In the genomic region with DNA sequence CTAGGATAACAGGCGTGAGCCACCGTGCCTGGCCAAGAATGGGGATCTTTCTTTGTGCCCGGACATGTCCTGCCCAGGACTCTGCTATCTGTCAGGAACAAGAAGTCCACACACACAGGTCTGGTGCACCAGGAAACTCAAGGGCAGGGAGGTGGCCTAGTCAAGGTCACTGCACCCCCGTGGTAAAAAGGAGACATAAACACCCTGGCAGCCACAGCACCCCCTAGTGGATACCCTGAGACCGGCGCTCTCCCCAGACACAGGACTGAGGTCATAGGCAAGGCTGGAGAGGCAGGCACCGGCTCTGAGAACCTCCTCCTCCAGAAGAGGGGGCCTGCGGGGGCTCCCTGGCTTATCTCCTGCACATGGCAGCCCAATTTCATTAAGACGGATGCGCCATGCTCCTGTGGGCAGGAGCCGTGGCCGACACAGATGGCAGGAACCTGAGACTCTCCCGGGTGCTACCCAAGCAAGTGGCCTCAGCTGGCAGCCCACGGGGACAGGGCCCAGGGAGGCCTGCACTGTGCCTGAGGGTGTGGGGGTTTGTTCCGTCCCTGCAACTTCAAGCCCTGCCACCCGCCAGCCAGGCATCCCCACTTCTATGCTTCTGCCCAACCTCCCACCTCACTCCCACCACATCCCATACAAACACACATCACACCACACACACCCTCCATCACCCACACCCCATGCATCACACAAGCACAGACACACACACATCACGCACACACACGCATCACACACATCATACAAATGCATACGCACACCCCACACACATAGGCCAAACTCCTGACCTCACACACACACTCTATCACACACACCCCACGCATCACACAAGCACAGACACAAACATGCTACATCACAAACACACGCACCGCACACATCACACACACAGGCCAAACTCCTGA, we compare ENCODE assay signal across 8 cellular contexts. TPM values are rescaled to one million over a fixed set of nuclear protein-coding genes. Genes with fewer than 3 reads are reported as not detected.
DNase-seq lines count a peak whose midpoint lies in the region; ATAC-seq and TF ChIP-seq lines count a peak whose summit lies in the region.

No MANE protein-coding gene starts in this region.

- DNase-seq in DMS79 treated with DMSO at 0.1 percent for 48 hours (lab: John Stamatoyannopoulos, UW) (peak; percentile 56), DMS79 (lab: John Stamatoyannopoulos, UW) (no peak), NCI-H146 treated with DMSO at 0.1 percent for 48 hours (lab: John Stamatoyannopoulos, UW; ENCODE audit: unreplicated experiment) (peak; percentile 8), T47D (ENCODE audit: low read depth in 1 of 2, low spot score in 1 of 2) (peak; percentile 69 to 70)
- peak; percentile 81 for DNase-seq in stimulated activated CD8-positive, alpha-beta memory T cell treated with anti-CD3 and anti-CD28 coated beads, Interleukin-4, amount 100 ng/mL, for 48 hours

- peaks cover 2 to 18% (median 15%) of the 10 kb centered on the region in 4 donors for H3K4me1 ChIP-seq in liver (ENCODE audit: control insufficient read depth in 4 of 4, insufficient read depth in 4 of 4, low read length in 3 of 4)

- ATAC-seq in GM21825 (IDR thresholded peaks at IDR 0.05; ENCODE audit: unreplicated experiment): no peak

- 78% methylated on average over 22 of the region's 22 CpGs for WGBS in liver

- H3K27me3 ChIP-seq in liver (ENCODE audit: control insufficient read depth in 4 of 4, insufficient read depth in 4 of 4, low read length in 3 of 4): no peaks in the 10 kb centered on the region

- peak; percentile 100 for TF ChIP-seq CTCF in VCaP (conservative IDR thresholded peaks at IDR 0.05)
- peak; percentile 64 for TF ChIP-seq CTCF in liver (IDR thresholded peaks at IDR 0.05; ENCODE audit: low read depth, low read length, missing input control)

- H3K9ac ChIP-seq in liver (ENCODE audit: low read depth in 1 of 2, low read length in 2 of 2): no peak overlapping the region

- H3K27ac ChIP-seq in VCaP (peak overlapping the region; percentile 100), liver (ENCODE audit: low read depth in 1 of 2, low read length in 2 of 2) (no peak overlapping the region)

- peak; percentile 60 to 75 for TF ChIP-seq RAD21 in liver (IDR thresholded peaks at IDR 0.05)

- in situ Hi-C loops in T47D (cut with HindIII; ENCODE audit: low pct_unique_long_range_greater_than_20kb, low sequenced_read_pairs): no loop called here

- no peaks in the 10 kb centered on the region for H3K9me3 ChIP-seq in liver (ENCODE audit: control insufficient read depth in 4 of 4, low read length in 3 of 4)

- no peaks in the 10 kb centered on the region for H3K36me3 ChIP-seq in liver (ENCODE audit: control insufficient read depth in 4 of 4, insufficient read depth in 3 of 4, low read depth in 1 of 4, low read length in 3 of 4)

- H3K4me3 ChIP-seq in liver (ENCODE audit: low read depth in 1 of 3, low read length in 3 of 3): no peak overlapping the region

TF ChIP-seq in liver, 16 proteins besides CTCF, POLR2A, EP300 and RAD21:
- TF ChIP-seq HNF4A (conservative IDR thresholded peaks at IDR 0.05) (no peak), SP1 (IDR thresholded peaks at IDR 0.05) (no peak), FOXA1 (IDR thresholded peaks at IDR 0.05) (no peak), JUND (IDR thresholded peaks at IDR 0.05) (no peak), GABPA (IDR thresholded peaks at IDR 0.05 in 1 of 2, conservative IDR thresholded peaks at IDR 0.05 in 1 of 2) (no peak), RXRA (IDR thresholded peaks at IDR 0.05) (no peak), TAF1 (conservative IDR thresholded peaks at IDR 0.05) (no peak), NR2F2 (IDR thresholded peaks at IDR 0.05) (no peak), EGR1 (IDR thresholded peaks at IDR 0.05; ENCODE audit: low read depth in 2 of 2) (no peak), FOXA2 (IDR thresholded peaks at IDR 0.05) (no peak)
- TF ChIP-seq, protein P1, sequence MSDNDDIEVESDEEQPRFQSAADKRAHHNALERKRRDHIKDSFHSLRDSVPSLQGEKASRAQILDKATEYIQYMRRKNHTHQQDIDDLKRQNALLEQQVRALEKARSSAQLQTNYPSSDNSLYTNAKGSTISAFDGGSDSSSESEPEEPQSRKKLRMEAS (IDR thresholded peaks at IDR 0.05): no peak
- TF ChIP-seq, protein P2, sequence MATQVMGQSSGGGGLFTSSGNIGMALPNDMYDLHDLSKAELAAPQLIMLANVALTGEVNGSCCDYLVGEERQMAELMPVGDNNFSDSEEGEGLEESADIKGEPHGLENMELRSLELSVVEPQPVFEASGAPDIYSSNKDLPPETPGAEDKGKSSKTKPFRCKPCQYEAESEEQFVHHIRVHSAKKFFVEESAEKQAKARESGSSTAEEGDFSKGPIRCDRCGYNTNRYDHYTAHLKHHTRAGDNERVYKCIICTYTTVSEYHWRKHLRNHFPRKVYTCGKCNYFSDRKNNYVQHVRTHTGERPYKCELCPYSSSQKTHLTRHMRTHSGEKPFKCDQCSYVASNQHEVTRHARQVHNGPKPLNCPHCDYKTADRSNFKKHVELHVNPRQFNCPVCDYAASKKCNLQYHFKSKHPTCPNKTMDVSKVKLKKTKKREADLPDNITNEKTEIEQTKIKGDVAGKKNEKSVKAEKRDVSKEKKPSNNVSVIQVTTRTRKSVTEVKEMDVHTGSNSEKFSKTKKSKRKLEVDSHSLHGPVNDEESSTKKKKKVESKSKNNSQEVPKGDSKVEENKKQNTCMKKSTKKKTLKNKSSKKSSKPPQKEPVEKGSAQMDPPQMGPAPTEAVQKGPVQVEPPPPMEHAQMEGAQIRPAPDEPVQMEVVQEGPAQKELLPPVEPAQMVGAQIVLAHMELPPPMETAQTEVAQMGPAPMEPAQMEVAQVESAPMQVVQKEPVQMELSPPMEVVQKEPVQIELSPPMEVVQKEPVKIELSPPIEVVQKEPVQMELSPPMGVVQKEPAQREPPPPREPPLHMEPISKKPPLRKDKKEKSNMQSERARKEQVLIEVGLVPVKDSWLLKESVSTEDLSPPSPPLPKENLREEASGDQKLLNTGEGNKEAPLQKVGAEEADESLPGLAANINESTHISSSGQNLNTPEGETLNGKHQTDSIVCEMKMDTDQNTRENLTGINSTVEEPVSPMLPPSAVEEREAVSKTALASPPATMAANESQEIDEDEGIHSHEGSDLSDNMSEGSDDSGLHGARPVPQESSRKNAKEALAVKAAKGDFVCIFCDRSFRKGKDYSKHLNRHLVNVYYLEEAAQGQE (IDR thresholded peaks at IDR 0.05): no peak
- TF ChIP-seq, protein P3, sequence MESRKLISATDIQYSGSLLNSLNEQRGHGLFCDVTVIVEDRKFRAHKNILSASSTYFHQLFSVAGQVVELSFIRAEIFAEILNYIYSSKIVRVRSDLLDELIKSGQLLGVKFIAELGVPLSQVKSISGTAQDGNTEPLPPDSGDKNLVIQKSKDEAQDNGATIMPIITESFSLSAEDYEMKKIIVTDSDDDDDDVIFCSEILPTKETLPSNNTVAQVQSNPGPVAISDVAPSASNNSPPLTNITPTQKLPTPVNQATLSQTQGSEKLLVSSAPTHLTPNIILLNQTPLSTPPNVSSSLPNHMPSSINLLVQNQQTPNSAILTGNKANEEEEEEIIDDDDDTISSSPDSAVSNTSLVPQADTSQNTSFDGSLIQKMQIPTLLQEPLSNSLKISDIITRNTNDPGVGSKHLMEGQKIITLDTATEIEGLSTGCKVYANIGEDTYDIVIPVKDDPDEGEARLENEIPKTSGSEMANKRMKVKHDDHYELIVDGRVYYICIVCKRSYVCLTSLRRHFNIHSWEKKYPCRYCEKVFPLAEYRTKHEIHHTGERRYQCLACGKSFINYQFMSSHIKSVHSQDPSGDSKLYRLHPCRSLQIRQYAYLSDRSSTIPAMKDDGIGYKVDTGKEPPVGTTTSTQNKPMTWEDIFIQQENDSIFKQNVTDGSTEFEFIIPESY (IDR thresholded peaks at IDR 0.05): no peak

RNA-seq across cellular contexts. Expression of a gene that starts 19.6 kb away (rescaled TPM):
- total RNA-seq in liver: 10 to 100 TPM in 1 of 2 donors, 1 to 10 TPM in 1; 8.9 to 12.6 TPM
- polyA plus RNA-seq in liver: 10 to 100 TPM; 13.5 to 25.9 TPM

RNA-seq across cellular contexts. Expression of a gene that starts 39.7 kb away (rescaled TPM):
- total RNA-seq in liver: 10 to 100 TPM; 51.3 to 58.1 TPM
- polyA plus RNA-seq in liver: 10 to 100 TPM; 22.6 to 33.7 TPM
